In the genomic region with DNA sequence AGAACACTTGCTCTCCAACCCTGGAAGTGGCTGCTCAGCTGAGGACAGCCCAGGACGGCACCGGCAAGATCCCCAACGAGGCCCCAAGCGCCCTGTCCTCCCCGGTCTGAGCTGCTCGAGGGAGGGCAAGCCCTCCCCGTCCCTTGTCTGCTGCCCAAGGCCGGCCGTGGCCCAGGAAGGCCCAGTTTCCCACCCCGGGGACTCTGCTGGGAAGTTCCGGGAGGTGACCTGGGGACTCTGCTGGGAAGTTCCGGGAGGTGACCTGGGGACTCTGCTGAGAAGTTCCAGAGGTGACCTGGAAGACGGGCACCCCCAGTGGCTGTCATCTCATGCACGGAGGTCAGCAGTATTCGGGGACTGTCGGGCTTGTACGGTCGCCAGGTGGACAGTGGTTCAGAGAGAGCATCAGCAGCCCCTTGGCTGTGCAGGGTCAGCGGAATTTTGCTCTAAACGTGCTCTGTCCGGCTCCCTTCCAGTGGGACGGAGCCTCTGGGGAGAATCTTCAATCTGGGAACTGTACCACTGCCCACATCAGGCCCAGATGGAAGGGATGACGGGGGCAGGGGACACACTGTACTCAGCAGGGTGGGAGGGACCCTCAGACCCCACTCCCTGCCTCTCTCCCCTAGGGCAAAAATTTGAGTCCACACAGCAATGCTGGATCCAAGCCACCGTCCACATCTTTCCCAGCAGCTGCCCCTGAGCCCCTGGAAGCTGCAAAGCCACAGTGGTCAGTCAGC, we compare ENCODE assay signal across 15 cellular contexts. TPM values are rescaled to one million over a fixed set of nuclear protein-coding genes. Genes with fewer than 3 reads are reported as not detected.
DNase-seq lines count a peak whose midpoint lies in the region; ATAC-seq and TF ChIP-seq lines count a peak whose summit lies in the region.
"Had no signal": no experiment of that assay in that cellular context is flagged by ENCODE, and none has a peak within 500 bp of the region (broad histone marks: within the 10 kb centered on the region; RNA-seq: fewer than 3 reads in every experiment).

No MANE protein-coding gene starts in this region.

- no peaks in the 10 kb centered on the region for H4K20me1 ChIP-seq in Loucy (ENCODE audit: insufficient read depth, low read length, poor library complexity, severe bottlenecking)

- intact Hi-C loops in left cardiac atrium (cut with DNase I) = loop anchor here in 1 of 2 donors (5.0 to 10.0 kb wide), 2 partner anchors 34 to 57 kb away; no protein-coding TSS in a partner anchor

- H2AFZ ChIP-seq in Loucy (ENCODE audit: low read length) = no peak overlapping the region

- H3K27me3 ChIP-seq in Loucy (ENCODE audit: insufficient read depth, low read length, poor library complexity, severe bottlenecking) (no peaks in the 10 kb centered on the region), rectal smooth muscle tissue (ENCODE audit: control insufficient read depth, insufficient read depth, low read length) (no peaks in the 10 kb centered on the region)
- H3K27me3 ChIP-seq: thyroid gland had no signal

- TF ChIP-seq CTCF in Loucy (conservative IDR thresholded peaks at IDR 0.05; ENCODE audit: low read length) = no peak

- ATAC-seq in left cardiac atrium (no peak), GM19455 (IDR thresholded peaks at IDR 0.05; ENCODE audit: unreplicated experiment) (no peak)

- no peaks in the 10 kb centered on the region for H3K9me2 ChIP-seq in Loucy (replicated peaks; ENCODE audit: low read depth, low read length)

- H3K4me1 ChIP-seq in Loucy (ENCODE audit: insufficient read depth, low read length, poor library complexity, severe bottlenecking) (peaks cover 16% of the 10 kb centered on the region), rectal smooth muscle tissue (ENCODE audit: control insufficient read depth, insufficient read depth, low read length) (peaks cover 66% of the 10 kb centered on the region)
- H3K4me1 ChIP-seq: Caco-2 had no signal

- peak; percentile 20 for DNase-seq in 8988T
- peak; percentile 17 for DNase-seq in left cardiac atrium
- no peak for DNase-seq in HK-2 (ENCODE audit: unreplicated experiment)
- no peak for DNase-seq in NCI-H2081 (lab: John Stamatoyannopoulos, UW)
- DNase-seq in HUDEP-2 (lab: John Stamatoyannopoulos, UW; ENCODE audit: unreplicated experiment in 76 of 76) = no peak
- DNase-seq: activated CD8-positive, alpha-beta memory T cell treated with anti-CD3 and anti-CD28 coated beads for 24 hours; Caco-2; naive B cell; NCI-H774; T-helper 1 cell; thyroid gland; WERI-Rb-1 had no signal

- H3K9ac ChIP-seq in Loucy (ENCODE audit: low read depth, low read length, poor library complexity, severe bottlenecking) (peak overlapping the region; percentile 65), rectal smooth muscle tissue (ENCODE audit: low read length) (no peak overlapping the region)

- no peaks in the 10 kb centered on the region for H3K79me2 ChIP-seq in Loucy (ENCODE audit: insufficient read depth, low read length)

- peak overlapping the region; percentile 94 for H3K27ac ChIP-seq in rectal smooth muscle tissue (ENCODE audit: low read depth, low read length)
- H3K27ac ChIP-seq: thyroid gland, WERI-Rb-1 had no signal

- no peaks in the 10 kb centered on the region for H3F3A ChIP-seq in Loucy (ENCODE audit: low read depth)

- H3K36me3 ChIP-seq in Loucy (ENCODE audit: insufficient read depth, low read length) (no peaks in the 10 kb centered on the region), rectal smooth muscle tissue (ENCODE audit: control insufficient read depth, insufficient read depth, low read length) (no peaks in the 10 kb centered on the region)
- H3K36me3 ChIP-seq: thyroid gland, WERI-Rb-1 had no signal

- no peaks in the 10 kb centered on the region for H3K9me3 ChIP-seq in Loucy (ENCODE audit: insufficient read depth, low read depth, low read length)
- H3K9me3 ChIP-seq: Caco-2, thyroid gland had no signal

- H3K4me3 ChIP-seq in Loucy (ENCODE audit: low read length, poor library complexity, severe bottlenecking) = no peak overlapping the region
- H3K4me3 ChIP-seq in rectal smooth muscle tissue (ENCODE audit: low read length) = no peak overlapping the region
- H3K4me3 ChIP-seq: thyroid gland had no signal

- H3K4me2 ChIP-seq in Loucy (ENCODE audit: low read depth, low read length, poor library complexity, severe bottlenecking) = no peak overlapping the region

RNA-seq across cellular contexts. Expression of gene NACC2, which starts 7.2 kb away (rescaled TPM):
- total RNA-seq in left cardiac atrium = 10 to 100 TPM; 28.6 to 38.5 TPM

RNA-seq across cellular contexts. Expression of gene TMEM250, which starts 30.8 kb away (rescaled TPM):
- 10 to 100 TPM; 21.6 to 23.4 TPM for total RNA-seq in left cardiac atrium

Comparison
In these comparisons a context has a peak if more than half of its experiments do, and no peak if none do; other contexts are left out.
1. DNase-seq: peak in 8988T (single experiment) and left cardiac atrium (single experiment); none in HK-2 (single experiment), NCI-H2081 (0 of 2) and HUDEP-2 (0 of 76).